10 cellular contexts compared by ENCODE assay signal in the genomic region with DNA sequence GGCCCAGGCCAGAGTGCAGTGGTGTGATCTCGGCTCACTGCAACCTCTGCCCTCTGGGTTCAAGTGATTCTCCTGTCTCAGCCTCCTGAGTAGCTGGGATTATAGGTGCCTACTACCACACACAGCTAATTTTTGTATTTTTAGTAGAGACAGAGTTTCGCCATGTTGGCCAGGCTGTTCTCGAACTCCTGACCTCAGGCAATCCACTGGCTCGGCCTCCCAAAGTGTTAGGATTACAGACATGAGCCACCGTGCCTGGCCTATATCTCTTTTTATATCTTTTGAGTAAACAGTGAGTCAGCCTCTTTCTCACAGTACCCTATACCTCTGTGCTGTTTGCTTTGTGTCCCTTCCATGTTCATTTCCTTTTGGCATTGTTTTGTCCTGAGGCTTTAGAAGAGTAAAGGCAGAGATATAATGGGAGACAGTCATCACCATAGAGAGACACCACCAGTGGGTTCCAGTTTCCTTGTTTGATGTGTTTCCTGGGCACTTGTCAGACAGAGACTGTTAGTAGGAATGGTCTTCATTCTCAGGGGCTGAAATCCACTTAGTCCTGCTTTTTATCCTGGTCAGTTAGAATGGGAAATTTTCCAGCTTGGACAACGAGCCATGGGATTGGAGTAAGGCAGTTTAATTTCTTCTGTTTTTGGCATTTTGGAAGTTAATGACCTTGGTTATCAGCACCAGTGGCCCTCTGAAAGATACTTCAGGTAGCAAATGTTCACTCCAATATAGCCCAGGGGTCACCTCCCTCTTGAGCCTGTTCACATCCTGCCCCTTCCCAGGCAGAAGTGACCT. TPM values are rescaled to one million over a fixed set of nuclear protein-coding genes. Genes with fewer than 3 reads are reported as not detected.
DNase-seq lines count a peak whose midpoint lies in the region; ATAC-seq and TF ChIP-seq lines count a peak whose summit lies in the region.
"Had no signal": no experiment of that assay in that cellular context is flagged by ENCODE, and none has a peak within 500 bp of the region (broad histone marks: within the 10 kb centered on the region; RNA-seq: fewer than 3 reads in every experiment).

No MANE protein-coding gene starts in this region.

- H3K4me1 Mint-ChIP-seq in activated CD4-positive, alpha-beta memory T cell treated with anti-CD3 and anti-CD28 coated beads, Interleukin-2, amount 10 ng/mL, durations not matched to agents 7 days and 5 days: peaks cover 10% of the 10 kb centered on the region

- no peaks in the 10 kb centered on the region for H3K27me3 Mint-ChIP-seq in activated CD4-positive, alpha-beta memory T cell treated with anti-CD3 and anti-CD28 coated beads, Interleukin-2, amount 10 ng/mL, durations not matched to agents 7 days and 5 days

- intact Hi-C loops in left colon (cut with DNase I, micrococcal nuclease): no loop called here

- H3K27ac Mint-ChIP-seq in activated CD4-positive, alpha-beta memory T cell treated with anti-CD3 and anti-CD28 coated beads, Interleukin-2, amount 10 ng/mL, durations not matched to agents 7 days and 5 days: peak overlapping the region; percentile 8

- ATAC-seq in left colon (peak; percentile 96), HG02678 (IDR thresholded peaks at IDR 0.05; ENCODE audit: unreplicated experiment) (no peak), HG02970 (IDR thresholded peaks at IDR 0.05; ENCODE audit: low FRiP score, unreplicated experiment) (no peak)

- POLR2A ChIA-PET in activated CD4-positive, alpha-beta memory T cell treated with anti-CD3 and anti-CD28 coated beads, Interleukin-2, amount 10 ng/mL, durations not matched to agents 7 days and 5 days (lab: Charles Lee): no interaction called here

- peak; percentile 98 for DNase-seq in LNCaP clone FGC (ENCODE audit: low read depth)
- DNase-seq in activated CD4-positive, alpha-beta memory T cell treated with anti-CD3 and anti-CD28 coated beads, Interleukin-2, amount 10 ng/mL, durations not matched to agents 7 days and 5 days: no peak
- peak; percentile 26 to 45 for DNase-seq in left colon
- DNase-seq in DMS 273 treated with DMSO at 0.1 percent for 48 hours (lab: John Stamatoyannopoulos, UW): no peak
- no peak for DNase-seq in activated CD4-positive, alpha-beta T cell treated with anti-CD3 and anti-CD28 coated beads, Interleukin-2, amount 50 U/mL, for 48 hours
- DNase-seq: activated T-cell treated with anti-CD3 and anti-CD28 coated beads, Interleukin-2, amount 50 U/mL, for 48 hours; stimulated activated CD4-positive, alpha-beta T cell treated with anti-CD3 and anti-CD28 coated beads, Interleukin-2, amount 100 ng/mL, for 48 hours had no signal

- no peak overlapping the region for H3K4me3 ChIP-seq in LNCaP clone FGC (ENCODE audit: low read depth, low read length)

- H3K27ac ChIP-seq in C4-2B: peak overlapping the region; percentile 78

- CTCF ChIA-PET in activated CD4-positive, alpha-beta memory T cell treated with anti-CD3 and anti-CD28 coated beads, Interleukin-2, amount 10 ng/mL, durations not matched to agents 7 days and 5 days (lab: Charles Lee): interaction anchor here (0.6 kb wide), 1 partner anchor 197 kb away, joined by 3 read pairs; no protein-coding TSS in a partner anchor

- no peaks in the 10 kb centered on the region for H3K9me3 Mint-ChIP-seq in activated CD4-positive, alpha-beta memory T cell treated with anti-CD3 and anti-CD28 coated beads, Interleukin-2, amount 10 ng/mL, durations not matched to agents 7 days and 5 days

- TF ChIP-seq CTCF in C4-2B (conservative IDR thresholded peaks at IDR 0.05): no peak
- TF ChIP-seq CTCF in LNCaP clone FGC (IDR thresholded peaks at IDR 0.05; ENCODE audit: control insufficient read depth, extremely low read depth, insufficient read depth): no peak

- peaks cover 36% of the 10 kb centered on the region for H3K36me3 Mint-ChIP-seq in activated CD4-positive, alpha-beta memory T cell treated with anti-CD3 and anti-CD28 coated beads, Interleukin-2, amount 10 ng/mL, durations not matched to agents 7 days and 5 days (ENCODE audit: low read depth)

- H3K4me3 Mint-ChIP-seq in activated CD4-positive, alpha-beta memory T cell treated with anti-CD3 and anti-CD28 coated beads, Interleukin-2, amount 10 ng/mL, durations not matched to agents 7 days and 5 days: no peak overlapping the region

RNA-seq across cellular contexts. Expression of a gene that starts 32.2 kb away (rescaled TPM):
- total RNA-seq in activated CD4-positive, alpha-beta memory T cell treated with anti-CD3 and anti-CD28 coated beads, Interleukin-2, amount 10 ng/mL, durations not matched to agents 7 days and 5 days: 100 to 1,000 TPM; 113 to 118 TPM
- 10 to 100 TPM; 39.9 to 42.5 TPM for total RNA-seq in left colon

RNA-seq across cellular contexts. Expression of a gene that starts 48.5 kb away (rescaled TPM):
- 10 to 100 TPM; 23.1 to 23.4 TPM for total RNA-seq in activated CD4-positive, alpha-beta memory T cell treated with anti-CD3 and anti-CD28 coated beads, Interleukin-2, amount 10 ng/mL, durations not matched to agents 7 days and 5 days
- 10 to 100 TPM; 52.1 to 56.8 TPM for total RNA-seq in left colon

Comparison
In these comparisons a context has a peak if more than half of its experiments do, and no peak if none do; other contexts are left out.
1. DNase-seq: peak in LNCaP clone FGC (single experiment) and left colon (2 of 2); none in activated CD4-positive, alpha-beta memory T cell treated with anti-CD3 and anti-CD28 coated beads, Interleukin-2, amount 10 ng/mL, durations not matched to agents 7 days and 5 days (single experiment), DMS 273 treated with DMSO at 0.1 percent for 48 hours (single experiment) and activated CD4-positive, alpha-beta T cell treated with anti-CD3 and anti-CD28 coated beads, Interleukin-2, amount 50 U/mL, for 48 hours (0 of 2).